ENCODE assay signal across 10 cellular contexts in genomic region chr9:35729101-35729500, GRCh38. TPM values are rescaled to one million over a fixed set of nuclear protein-coding genes. Genes with fewer than 3 reads are reported as not detected.
DNase-seq lines count a peak whose midpoint lies in the region; ATAC-seq and TF ChIP-seq lines count a peak whose summit lies in the region.
"Had no signal": no experiment of that assay in that cellular context is flagged by ENCODE, and none has a peak within 500 bp of the region (broad histone marks: within the 10 kb centered on the region; RNA-seq: fewer than 3 reads in every experiment).

No MANE protein-coding gene starts in this region.

- H3K36me3 ChIP-seq in DND-41 (ENCODE audit: insufficient read depth, low read length) (peaks cover 46% of the 10 kb centered on the region), fibroblast of lung (ENCODE audit: control insufficient read depth, insufficient read depth, low read length) (peaks cover 15% of the 10 kb centered on the region), psoas muscle (ENCODE audit: insufficient read depth in 1 of 2, low read depth in 1 of 2) (peaks cover 9 to 34% of the 10 kb centered on the region in 2 donors)

- no peak overlapping the region for H3K27ac Mint-ChIP-seq in endothelial cell (ENCODE audit: unreplicated experiment)
- no peak overlapping the region for H3K27ac Mint-ChIP-seq in activated T-cell treated with anti-CD3 and anti-CD28 coated beads, Interleukin-2, amount 50 U/mL, for 24 hours

- H4K20me1 ChIP-seq in DND-41 (ENCODE audit: insufficient read depth, low read length) (peaks cover 51% of the 10 kb centered on the region), fibroblast of lung (ENCODE audit: control insufficient read depth, extremely low read depth, insufficient read depth, low read length) (no peaks in the 10 kb centered on the region)

- 51 to 65% (median 52%) methylated on average over 3 of the region's 3 CpGs for WGBS in psoas muscle, 3 donors

- H3K9ac ChIP-seq in DND-41 (ENCODE audit: low read depth, low read length) (no peak overlapping the region; the same call in 1 of the 2 replicates), fibroblast of lung (ENCODE audit: insufficient read depth, low read length) (peak overlapping the region; percentile 72)

- no peaks in the 10 kb centered on the region for H3K27me3 ChIP-seq in DND-41 (ENCODE audit: insufficient read depth, low read length, poor library complexity)
- H3K27me3 ChIP-seq in fibroblast of lung (ENCODE audit: control insufficient read depth, insufficient read depth, low read length) = no peaks in the 10 kb centered on the region
- no peaks in the 10 kb centered on the region for H3K27me3 ChIP-seq in psoas muscle (ENCODE audit: insufficient read depth in 3 of 3, low read length in 2 of 3)

- TF ChIP-seq CTCF in DND-41 (IDR thresholded peaks at IDR 0.05; ENCODE audit: borderline replicate concordance, extremely low read depth, low read length, poor library complexity, severe bottlenecking) = no peak
- TF ChIP-seq CTCF in fibroblast of lung (conservative IDR thresholded peaks at IDR 0.05 in 1 of 2, IDR thresholded peaks at IDR 0.05 in 1 of 2; ENCODE audit: low read depth in 1 of 2, low read length in 2 of 2) = no peak
- TF ChIP-seq CTCF in psoas muscle (IDR thresholded peaks at IDR 0.05) = no peak
- no peak for TF ChIP-seq CTCF in endothelial cell (IDR thresholded peaks at IDR 0.05; ENCODE audit: unreplicated experiment)

- peaks cover 16% of the 10 kb centered on the region for H3K27me3 Mint-ChIP-seq in endothelial cell (ENCODE audit: unreplicated experiment)
- H3K27me3 Mint-ChIP-seq in activated T-cell treated with anti-CD3 and anti-CD28 coated beads, Interleukin-2, amount 50 U/mL, for 24 hours = no peaks in the 10 kb centered on the region

- H3K27ac ChIP-seq in DND-41 (ENCODE audit: low read length) (peak overlapping the region; percentile 55), fibroblast of lung (ENCODE audit: insufficient read depth, low read length) (peak overlapping the region; percentile 94), psoas muscle (peak overlapping the region; percentile 98)

- H3K36me3 Mint-ChIP-seq in endothelial cell (ENCODE audit: low read depth, unreplicated experiment) = peaks cover 30% of the 10 kb centered on the region
- peaks cover 57% of the 10 kb centered on the region for H3K36me3 Mint-ChIP-seq in activated T-cell treated with anti-CD3 and anti-CD28 coated beads, Interleukin-2, amount 50 U/mL, for 24 hours (ENCODE audit: low read depth)

- H3K4me2 ChIP-seq in DND-41 (ENCODE audit: insufficient read depth, low read length) (peak overlapping the region; percentile 93), fibroblast of lung (ENCODE audit: extremely low read depth, insufficient read depth, low read length) (peak overlapping the region; percentile 100)

- H2AFZ ChIP-seq in DND-41 (ENCODE audit: low read depth, low read length) = no peak overlapping the region
- no peak overlapping the region for H2AFZ ChIP-seq in fibroblast of lung (ENCODE audit: low read length)

- H3K4me1 ChIP-seq in DND-41 (ENCODE audit: insufficient read depth, low read length) (peaks cover 58% of the 10 kb centered on the region), fibroblast of lung (ENCODE audit: control insufficient read depth, extremely low read depth, insufficient read depth, low read length) (peaks cover 19% of the 10 kb centered on the region), psoas muscle (peaks cover 56% of the 10 kb centered on the region)

- no peak for DNase-seq in DND-41
- DNase-seq in OCI-M1 (lab: John Stamatoyannopoulos, UW) = peak; percentile 32
- peak in 1 of 2 donors; percentile 35 for DNase-seq in fibroblast of lung (ENCODE audit: low read depth in 2 of 2)
- no peak for DNase-seq in psoas muscle
- no peak for DNase-seq in endothelial cell (ENCODE audit: low spot score)
- DNase-seq in activated T-cell treated with anti-CD3 and anti-CD28 coated beads, Interleukin-2, amount 50 U/mL, for 24 hours = no peak
- no peak for DNase-seq in NCI-H82 (lab: John Stamatoyannopoulos, UW)
- DNase-seq: NCI-H2029 had no signal

- intact Hi-C loops in psoas muscle (cut with DNase I) = loop anchor here (2.0 kb wide), 1 partner anchor 38 kb away; no protein-coding TSS in a partner anchor

- H3K4me3 Mint-ChIP-seq in endothelial cell (ENCODE audit: unreplicated experiment) = no peak overlapping the region
- no peak overlapping the region for H3K4me3 Mint-ChIP-seq in activated T-cell treated with anti-CD3 and anti-CD28 coated beads, Interleukin-2, amount 50 U/mL, for 24 hours

- H3K9me3 Mint-ChIP-seq in endothelial cell (ENCODE audit: unreplicated experiment) = no peaks in the 10 kb centered on the region
- no peaks in the 10 kb centered on the region for H3K9me3 Mint-ChIP-seq in activated T-cell treated with anti-CD3 and anti-CD28 coated beads, Interleukin-2, amount 50 U/mL, for 24 hours

- H3K9me3 ChIP-seq in DND-41 (ENCODE audit: insufficient read depth, low read length, severe bottlenecking) = no peaks in the 10 kb centered on the region
- H3K9me3 ChIP-seq in fibroblast of lung (ENCODE audit: control insufficient read depth, insufficient read depth, low read depth, low read length) = no peaks in the 10 kb centered on the region
- no peaks in the 10 kb centered on the region for H3K9me3 ChIP-seq in psoas muscle

- H3K4me3 ChIP-seq in DND-41 (ENCODE audit: low read depth in 1 of 2, low read length in 2 of 2) = peak overlapping the region in 1 of 2 experiments; percentile 94; a peak in 2 of 4 replicates
- H3K4me3 ChIP-seq in fibroblast of lung (replicated peaks in 1 of 4; ENCODE audit: control extremely low read depth in 1 of 4, insufficient read depth in 1 of 4, low read depth in 3 of 4, low read length in 4 of 4) = peak overlapping the region; percentile 71 to 99 (median 96)
- peak overlapping the region; percentile 82 for H3K4me3 ChIP-seq in psoas muscle

- H3K4me1 Mint-ChIP-seq in endothelial cell (ENCODE audit: unreplicated experiment) = peaks cover 28% of the 10 kb centered on the region
- peaks cover 15% of the 10 kb centered on the region for H3K4me1 Mint-ChIP-seq in activated T-cell treated with anti-CD3 and anti-CD28 coated beads, Interleukin-2, amount 50 U/mL, for 24 hours (ENCODE audit: low read depth)

- ATAC-seq in DND-41 (ENCODE audit: insufficient read depth, low read depth) = no peak
- ATAC-seq in psoas muscle = no peak
- ATAC-seq in HG03565 (IDR thresholded peaks at IDR 0.05; ENCODE audit: unreplicated experiment) = no peak

- H3K79me2 ChIP-seq in DND-41 (ENCODE audit: insufficient read depth, low read length) = peaks cover 79% of the 10 kb centered on the region
- H3K79me2 ChIP-seq in fibroblast of lung (ENCODE audit: control insufficient read depth, insufficient read depth, low read length) = peaks cover 84% of the 10 kb centered on the region

RNA-seq across cellular contexts. Expression of gene TLN1, which starts 2.9 kb away (rescaled TPM):
- total RNA-seq in fibroblast of lung (214 and 405 TPM in 2 replicates), psoas muscle (100 to 1,000 TPM; 146 to 212 (median 152) TPM), endothelial cell (ENCODE audit: unreplicated experiment) (370 TPM)
- polyA plus RNA-seq in fibroblast of lung (214 and 244 TPM in 2 replicates), psoas muscle (100 to 1,000 TPM in 1 of 3 donors, 10 to 100 TPM in 2; 88.2 to 320 (median 96.5) TPM)
- polyA plus RNA-seq in fibroblast of lung (2012) = 354 and 377 TPM in 2 replicates
- 919 and 1,168 TPM in 2 replicates for polyA minus RNA-seq in fibroblast of lung (ENCODE audit: low replicate concordance)

RNA-seq across cellular contexts. Expression of gene CREB3, which starts 3.4 kb away (rescaled TPM):
- 64.7 and 70.2 TPM in 2 replicates for total RNA-seq in fibroblast of lung
- polyA plus RNA-seq in fibroblast of lung = 50.2 and 55.8 TPM in 2 replicates
- 64.7 and 76.5 TPM in 2 replicates for polyA plus RNA-seq in fibroblast of lung (2012)
- polyA minus RNA-seq in fibroblast of lung (ENCODE audit: low replicate concordance) = 109 and 122 TPM in 2 replicates
- total RNA-seq in psoas muscle = 10 to 100 TPM; 16.1 to 22.4 (median 20.5) TPM
- 10 to 100 TPM; 20.9 to 55.1 (median 27.8) TPM for polyA plus RNA-seq in psoas muscle
- total RNA-seq in endothelial cell (ENCODE audit: unreplicated experiment) = 29.2 TPM

RNA-seq across cellular contexts. Expression of gene GBA2, which starts 19.9 kb away (rescaled TPM):
- total RNA-seq in fibroblast of lung (21.8 and 23.9 TPM in 2 replicates), psoas muscle (10 to 100 TPM; 36.1 to 83.6 (median 50.1) TPM), endothelial cell (ENCODE audit: unreplicated experiment) (200 TPM)
- polyA plus RNA-seq in fibroblast of lung (24.1 and 25.5 TPM in 2 replicates), psoas muscle (100 to 1,000 TPM in 1 of 3 donors, 10 to 100 TPM in 2; 47.0 to 107 (median 47.4) TPM)
- 30.2 and 32.0 TPM in 2 replicates for polyA plus RNA-seq in fibroblast of lung (2012)
- polyA minus RNA-seq in fibroblast of lung (ENCODE audit: low replicate concordance) = 32.9 and 44.6 TPM in 2 replicates

RNA-seq across cellular contexts. Expression of gene RGP1, which starts 20.0 kb away (rescaled TPM):
- total RNA-seq in fibroblast of lung (10.5 and 14.9 TPM in 2 replicates), psoas muscle (10 to 100 TPM; 32.3 to 51.0 (median 37.4) TPM), endothelial cell (ENCODE audit: unreplicated experiment) (51.4 TPM)
- polyA plus RNA-seq in fibroblast of lung (17.4 and 18.0 TPM in 2 replicates), psoas muscle (10 to 100 TPM; 10.7 to 34.6 (median 24.0) TPM)
- polyA plus RNA-seq in fibroblast of lung (2012) = 15.9 and 17.3 TPM in 2 replicates
- polyA minus RNA-seq in fibroblast of lung (ENCODE audit: low replicate concordance) = 43.2 and 58.2 TPM in 2 replicates

RNA-seq across cellular contexts. Expression of gene MSMP, which starts 25.0 kb away (rescaled TPM):
- total RNA-seq in fibroblast of lung (not detected in 2 replicates), psoas muscle (not detected), endothelial cell (ENCODE audit: unreplicated experiment) (2.8 TPM)
- polyA plus RNA-seq in fibroblast of lung (not detected in 2 replicates), psoas muscle (1 to 10 TPM in 1 of 3 donors, under 1 TPM in 1, not detected in 1; 0.16 to 1.2 TPM)
- not detected in 2 replicates for polyA plus RNA-seq in fibroblast of lung (2012)
- not detected in 2 replicates for polyA minus RNA-seq in fibroblast of lung (ENCODE audit: low replicate concordance)
- total RNA-seq: T-helper 1 cell treated with Interleukin-12 subunit alpha and Interleukin-12 subunit beta and Interleukin-4 antibody, amounts not matched to agents 30 ng/mL and 1 ng/mL, for 36 hours had no signal
